Comparison of ENCODE assay signal across 22 cellular contexts in genomic region chr5:119243888-119244287, GRCh38.
"Had no signal": no experiment of that assay in that cellular context is flagged by ENCODE, and none has a peak within 500 bp of the region (broad histone marks: within the 10 kb centered on the region; RNA-seq: fewer than 3 reads in every experiment).

No MANE protein-coding gene starts in this region.

- H3K27ac Mint-ChIP-seq: activated T-cell treated with anti-CD3 and anti-CD28 coated beads, Interleukin-2, amount 50 U/mL, for 72 hours had no signal

- DNase-seq: activated CD4-positive, alpha-beta T cell treated with anti-CD3 and anti-CD28 coated beads, Interleukin-2, amount 50 U/mL, for 4 hours; activated CD4-positive, CD25-positive, alpha-beta regulatory T cell treated with anti-CD3 and anti-CD28 coated beads, Interleukin-2, amount 50 U/mL, for 72 hours; activated effector memory CD4-positive, alpha-beta T cell treated with anti-CD3 and anti-CD28 coated beads, Interleukin-2, amount 50 U/mL, for 16 hours; activated naive CD4-positive, alpha-beta T cell treated with anti-CD3 and anti-CD28 coated beads, Interleukin-2, amount 50 U/mL, for 16 hours; activated T-cell treated with anti-CD3 and anti-CD28 coated beads, Interleukin-2, amount 50 U/mL, for 72 hours; aorta; dermis blood vessel endothelial cell; effector memory CD4-positive, alpha-beta T cell; heart left ventricle; immature natural killer cell; kidney glomerular epithelial cell; left ventricle myocardium inferior; ovary; psoas muscle; right cardiac atrium; stimulated activated CD4-positive, alpha-beta T cell treated with anti-CD3 and anti-CD28 coated beads, Interleukin-2, amount 100 ng/mL, for 24 hours; stimulated activated naive CD8-positive, alpha-beta T cell treated with anti-CD3 and anti-CD28 coated beads, Interleukin-15, Interleukin-2, amounts not matched to agents 100 U/mL and 50 U/mL, for 24 hours; substantia nigra; T-helper 1 cell; T1000 had no signal

- H3K27me3 ChIP-seq: cardiac muscle cell, heart left ventricle, ovary, tibial nerve had no signal

- H3K4me1 Mint-ChIP-seq: immature natural killer cell had no signal

- H3K9me3 ChIP-seq: heart left ventricle, left ventricle myocardium inferior, ovary, psoas muscle, tibial nerve had no signal

- H3K9me3 Mint-ChIP-seq: activated T-cell treated with anti-CD3 and anti-CD28 coated beads, Interleukin-2, amount 50 U/mL, for 72 hours; immature natural killer cell had no signal

- H3K36me3 ChIP-seq: ovary had no signal

- H3K4me3 Mint-ChIP-seq: activated T-cell treated with anti-CD3 and anti-CD28 coated beads, Interleukin-2, amount 50 U/mL, for 72 hours; immature natural killer cell had no signal

- H3K27ac ChIP-seq: cardiac muscle cell, heart left ventricle, left ventricle myocardium inferior, ovary, psoas muscle, tibial nerve had no signal

- H3K4me3 ChIP-seq: cardiac muscle cell, heart left ventricle, left ventricle myocardium inferior, ovary, psoas muscle, tibial nerve had no signal

- ATAC-seq: activated T-cell treated with anti-CD3 and anti-CD28 coated beads, Interleukin-2, amount 50 U/mL, for 72 hours; heart left ventricle; psoas muscle; right cardiac atrium; stimulated activated naive CD8-positive, alpha-beta T cell treated with anti-CD3 and anti-CD28 coated beads, Interleukin-15, Interleukin-2, amounts not matched to agents 100 U/mL and 50 U/mL, for 24 hours had no signal

- H3K4me1 ChIP-seq: heart left ventricle, left ventricle myocardium inferior, psoas muscle, tibial nerve had no signal
